Comparison of ENCODE assay signal across 23 cellular contexts in the genomic region with DNA sequence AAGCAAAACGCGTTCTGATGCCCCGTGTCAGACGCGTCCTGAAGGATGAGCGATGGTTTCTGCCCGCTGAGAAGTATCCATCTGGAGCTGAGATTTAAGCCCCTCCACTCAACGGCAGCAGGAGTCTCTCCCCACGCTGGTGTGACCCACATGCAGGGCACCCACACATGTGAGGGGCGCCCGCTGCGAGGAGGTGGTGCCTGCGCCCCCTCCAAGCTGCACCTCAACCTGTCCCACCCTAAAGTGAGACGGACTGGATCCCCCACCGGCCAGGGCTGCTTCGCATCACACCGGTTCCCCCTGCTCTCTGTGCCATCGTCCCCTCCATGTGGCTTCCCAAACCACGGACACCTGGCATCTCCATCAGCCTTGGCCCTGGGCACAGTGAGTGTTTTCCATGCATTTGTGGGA. TPM values are rescaled to one million over a fixed set of nuclear protein-coding genes. Genes with fewer than 3 reads are reported as not detected.
A peak's percentile ranks its signal among the peaks of the same experiment; 100 is the strongest.
DNase-seq lines count a peak whose midpoint lies in the region; ATAC-seq, FAIRE-seq and TF ChIP-seq lines count a peak whose summit lies in the region.
"Had no signal": no experiment of that assay in that cellular context is flagged by ENCODE, and none has a peak within 500 bp of the region (broad histone marks: within the 10 kb centered on the region; RNA-seq: fewer than 3 reads in every experiment).

No MANE protein-coding gene starts in this region.

- no peak overlapping the region for H3K9ac ChIP-seq in kidney (ENCODE audit: low read length in 2 of 2)
- H3K9ac ChIP-seq: BLaER1 treated with 17β-estradiol and CSF1 and Interleukin-3, amounts not matched to agents 10 nM and 100 nM; KMS-11 had no signal

- ATAC-seq in aorta (ENCODE audit: low FRiP score), result no peak
- ATAC-seq: CD8-positive, alpha-beta T cell; GM12878 had no signal

- no peak for FAIRE-seq in kidney (lab: Jason Lieb, UNC)
- FAIRE-seq: GM12878 had no signal

- H3K9me3 ChIP-seq in aorta (ENCODE audit: control insufficient read depth, low read length) (peaks cover 2% of the 10 kb centered on the region), kidney (ENCODE audit: control insufficient read depth in 1 of 2, low read length in 2 of 2) (no peaks in the 10 kb centered on the region)
- H3K9me3 ChIP-seq: SJCRH30 had no signal

- H3K36me3 ChIP-seq in aorta (ENCODE audit: control insufficient read depth in 1 of 2, insufficient read depth in 2 of 2, low read length in 1 of 2) (no peaks in the 10 kb centered on the region), kidney (ENCODE audit: control insufficient read depth in 1 of 2, insufficient read depth in 2 of 2, low read length in 2 of 2) (no peaks in the 10 kb centered on the region)
- H3K36me3 ChIP-seq: BLaER1 treated with 17β-estradiol and CSF1 and Interleukin-3, amounts not matched to agents 10 nM and 100 nM; SJCRH30 had no signal

- H3K4me3 ChIP-seq in dorsolateral prefrontal cortex (no peak overlapping the region), aorta (ENCODE audit: low read length in 2 of 2) (no peak overlapping the region), kidney (ENCODE audit: low read length in 2 of 2) (no peak overlapping the region)
- H3K4me3 ChIP-seq: BLaER1 treated with 17β-estradiol and CSF1 and Interleukin-3, amounts not matched to agents 10 nM and 100 nM; GM12878; SJCRH30 had no signal

- 89 to 92% methylated on average over 19 of the region's 19 CpGs for WGBS in aorta, 2 donors

- H3K27me3 ChIP-seq in dorsolateral prefrontal cortex (no peaks in the 10 kb centered on the region), aorta (ENCODE audit: control insufficient read depth in 1 of 2, insufficient read depth in 2 of 2, low read length in 1 of 2) (no peaks in the 10 kb centered on the region)
- H3K27me3 ChIP-seq: BLaER1 treated with 17β-estradiol and CSF1 and Interleukin-3, amounts not matched to agents 10 nM and 100 nM; SJCRH30 had no signal

- H3K4me1 ChIP-seq in aorta (ENCODE audit: control insufficient read depth in 1 of 2, insufficient read depth in 2 of 2, low read length in 2 of 2) (no peaks in the 10 kb centered on the region), kidney (ENCODE audit: control insufficient read depth in 1 of 2, insufficient read depth in 1 of 2, low read depth in 1 of 2, low read length in 2 of 2) (peaks cover 0 to 4% of the 10 kb centered on the region in 2 donors)
- H3K4me1 ChIP-seq: SJCRH30 had no signal

- H3K4me1 Mint-ChIP-seq in activated T-cell treated with anti-CD3 and anti-CD28 coated beads, Interleukin-2, amount 50 U/mL, for 24 hours (ENCODE audit: low read depth), result no peaks in the 10 kb centered on the region
- H3K4me1 Mint-ChIP-seq in osteocyte (ENCODE audit: unreplicated experiment), result no peaks in the 10 kb centered on the region

- no peaks in the 10 kb centered on the region for H3K36me3 Mint-ChIP-seq in activated T-cell treated with anti-CD3 and anti-CD28 coated beads, Interleukin-2, amount 50 U/mL, for 24 hours (ENCODE audit: low read depth)
- no peaks in the 10 kb centered on the region for H3K36me3 Mint-ChIP-seq in osteocyte (ENCODE audit: unreplicated experiment)
- H3K36me3 Mint-ChIP-seq: CD8-positive, alpha-beta T cell had no signal

- DNase-seq in activated T-cell treated with anti-CD3 and anti-CD28 coated beads, Interleukin-2, amount 50 U/mL, for 24 hours, result peak; percentile 8
- DNase-seq in activated T-cell treated with anti-CD3 and anti-CD28 coated beads, Interleukin-2, amount 50 U/mL, for 1 hour, result no peak
- DNase-seq in dorsolateral prefrontal cortex (peak in 6 of 10 donors; percentile 16 to 34 (median 20)), osteocyte (ENCODE audit: extremely low spot score, unreplicated experiment) (peak; percentile 74), aorta (peak; percentile 36 to 57), kidney (no peak), RPMI8226 (no peak)
- DNase-seq: 8988T; CD8-positive, alpha-beta T cell; DND-41; IMR-90; NCI-H1105; NCI-H146; NCI-H2029 treated with DMSO at 0.1 percent for 48 hours; NCI-H226; NCI-H510A treated with DMSO at 0.1 percent for 48 hours; NCI-H748 treated with DMSO at 0.1 percent for 48 hours; NK-92 treated with Interleukin-12 subunit alpha and Interleukin-12 subunit beta, amount 100 ng/mL, for 24 hours; SJCRH30 had no signal

- TF ChIP-seq CTCF in dorsolateral prefrontal cortex (IDR thresholded peaks at IDR 0.05 in 54 of 56, conservative IDR thresholded peaks at IDR 0.05 in 2 of 56; ENCODE audit: low read depth in 1 of 56, partially characterized antibody in 56 of 56) (no peak), osteocyte (IDR thresholded peaks at IDR 0.05) (no peak), kidney (IDR thresholded peaks at IDR 0.05; ENCODE audit: borderline replicate concordance, extremely low read depth, insufficient read depth) (no peak)

- H3K9me3 Mint-ChIP-seq in activated T-cell treated with anti-CD3 and anti-CD28 coated beads, Interleukin-2, amount 50 U/mL, for 24 hours, result no peaks in the 10 kb centered on the region
- peaks cover 8% of the 10 kb centered on the region for H3K9me3 Mint-ChIP-seq in osteocyte (ENCODE audit: unreplicated experiment)
- H3K9me3 Mint-ChIP-seq: CD8-positive, alpha-beta T cell had no signal

- no peak overlapping the region for H3K27ac Mint-ChIP-seq in activated T-cell treated with anti-CD3 and anti-CD28 coated beads, Interleukin-2, amount 50 U/mL, for 24 hours
- no peak overlapping the region for H3K27ac Mint-ChIP-seq in osteocyte (ENCODE audit: unreplicated experiment)
- H3K27ac Mint-ChIP-seq: CD8-positive, alpha-beta T cell had no signal

- peak overlapping the region in 19 of 59 donors; percentile 2 to 74 (median 40) for H3K27ac ChIP-seq in dorsolateral prefrontal cortex
- H3K27ac ChIP-seq in aorta (ENCODE audit: low read depth in 1 of 2, low read length in 2 of 2), result no peak overlapping the region
- H3K27ac ChIP-seq in kidney (ENCODE audit: low read depth in 2 of 2, low read length in 2 of 2), result no peak overlapping the region
- H3K27ac ChIP-seq: BLaER1 treated with 17β-estradiol and CSF1 and Interleukin-3, amounts not matched to agents 10 nM and 100 nM; KMS-11; SJCRH30 had no signal

- peaks cover 41% of the 10 kb centered on the region for H3K27me3 Mint-ChIP-seq in activated T-cell treated with anti-CD3 and anti-CD28 coated beads, Interleukin-2, amount 50 U/mL, for 24 hours
- H3K27me3 Mint-ChIP-seq in osteocyte (ENCODE audit: unreplicated experiment), result no peaks in the 10 kb centered on the region

- no peak overlapping the region for H3K4me3 Mint-ChIP-seq in activated T-cell treated with anti-CD3 and anti-CD28 coated beads, Interleukin-2, amount 50 U/mL, for 24 hours
- no peak overlapping the region for H3K4me3 Mint-ChIP-seq in osteocyte (ENCODE audit: unreplicated experiment)
- H3K4me3 Mint-ChIP-seq: CD8-positive, alpha-beta T cell had no signal

- intact Hi-C loops in dorsolateral prefrontal cortex (cut with DNase I) (no loop called here), aorta (cut with DNase I) (no loop called here), kidney (cut with DNase I) (no loop called here)

RNA-seq across cellular contexts. Expression of a gene that starts 4.5 kb away (rescaled TPM):
- total RNA-seq in dorsolateral prefrontal cortex (10 to 100 TPM in 116 of 120 experiments, 1 to 10 TPM in 4; 6.4 to 96.3 (median 26.0) TPM), osteocyte (1.6 TPM in 2 replicates), aorta (1 to 10 TPM; 1.9 to 2.4 TPM), kidney (10.7 TPM)
- polyA plus RNA-seq in aorta (1 to 10 TPM; 1.1 to 4.0 TPM), kidney (ENCODE audit: insufficient read depth, low read depth, low replicate concordance) (10.8 TPM)
- total RNA-seq: H4, SJCRH30 had no signal
- polyA plus RNA-seq: IMR-90 had no signal

RNA-seq across cellular contexts. Expression of a gene that starts 44.8 kb away (rescaled TPM):
- 10 to 100 TPM in 119 of 120 experiments, 1 to 10 TPM in 1; 8.4 to 36.5 (median 24.2) TPM for total RNA-seq in dorsolateral prefrontal cortex
- not detected in 2 replicates for total RNA-seq in osteocyte
- not detected for total RNA-seq in aorta
- polyA plus RNA-seq in aorta, result not detected
- not detected for total RNA-seq in kidney
- not detected for polyA plus RNA-seq in kidney (ENCODE audit: insufficient read depth, low read depth, low replicate concordance)
- total RNA-seq: CD8-positive, alpha-beta T cell; GM12878; IMR-90 had no signal
- polyA plus RNA-seq: GM12878, IMR-90 had no signal

RNA-seq across cellular contexts. Expression of a gene that starts 53.2 kb away (rescaled TPM):
- total RNA-seq in dorsolateral prefrontal cortex (100 to 1,000 TPM; 167 to 373 (median 261) TPM), osteocyte (261 and 271 TPM in 2 replicates), aorta (100 to 1,000 TPM; 152 to 162 TPM), kidney (248 TPM)
- polyA plus RNA-seq in aorta (100 to 1,000 TPM; 492 to 599 TPM), kidney (ENCODE audit: insufficient read depth, low read depth, low replicate concordance) (1,928 TPM)

RNA-seq across cellular contexts. Expression of a gene that starts 53.5 kb away (rescaled TPM):
- total RNA-seq in dorsolateral prefrontal cortex (10 to 100 TPM in 92 of 120 experiments, 1 to 10 TPM in 28; 5.0 to 32.6 (median 13.8) TPM), osteocyte (32.2 and 32.3 TPM in 2 replicates), aorta (10 to 100 TPM in 1 of 2 donors, 1 to 10 TPM in 1; 5.7 to 11.5 TPM), kidney (17.9 TPM)
- polyA plus RNA-seq in aorta (10 to 100 TPM; 15.4 to 19.8 TPM), kidney (ENCODE audit: insufficient read depth, low read depth, low replicate concordance) (29.6 TPM)

Comparison
In these comparisons a context has a peak if more than half of its experiments do, and no peak if none do; other contexts are left out.
1. DNase-seq: peak in activated T-cell treated with anti-CD3 and anti-CD28 coated beads, Interleukin-2, amount 50 U/mL, for 24 hours (single experiment), dorsolateral prefrontal cortex (6 of 10), osteocyte (single experiment) and aorta (2 of 2); none in activated T-cell treated with anti-CD3 and anti-CD28 coated beads, Interleukin-2, amount 50 U/mL, for 1 hour (single experiment), kidney (single experiment) and RPMI8226 (single experiment).